In the genomic region with DNA sequence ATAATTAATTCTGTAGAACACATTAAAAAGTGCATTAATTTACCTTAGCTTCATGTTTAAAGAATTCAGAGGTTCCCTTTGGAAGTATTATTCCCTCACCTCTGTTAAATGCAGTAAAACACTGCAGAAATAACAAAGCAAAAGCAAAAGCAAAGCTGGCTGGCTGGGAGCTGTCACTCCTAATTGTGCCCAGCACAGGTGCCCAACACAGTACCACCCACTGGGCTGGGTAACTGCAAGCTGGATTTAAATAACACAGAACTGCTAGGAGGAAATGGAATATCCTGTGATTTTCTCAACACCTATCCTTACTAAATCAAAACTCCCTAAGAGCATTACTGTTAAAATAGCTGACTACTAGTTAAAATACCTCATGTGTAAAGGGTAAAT, we compare ENCODE assay signal across 17 cellular contexts.
DNase-seq lines count a peak whose midpoint lies in the region; ATAC-seq and TF ChIP-seq lines count a peak whose summit lies in the region.
"Had no signal": no experiment of that assay in that cellular context is flagged by ENCODE, and none has a peak within 500 bp of the region (broad histone marks: within the 10 kb centered on the region; RNA-seq: fewer than 3 reads in every experiment).

No MANE protein-coding gene starts in this region.

- H3K9me3 ChIP-seq in mucosa of descending colon (no peaks in the 10 kb centered on the region), Karpas-422 (ENCODE audit: low read length) (no peaks in the 10 kb centered on the region)
- H3K9me3 ChIP-seq: prostate gland had no signal

- H2AFZ ChIP-seq in Karpas-422 (ENCODE audit: low read length): no peak overlapping the region

- no peak overlapping the region for H3K27ac Mint-ChIP-seq in HFFc6
- H3K27ac Mint-ChIP-seq: activated CD4-positive, alpha-beta T cell treated with anti-CD3 and anti-CD28 coated beads, Interleukin-2, amount 10 ng/mL, durations not matched to agents 24 days and 14 days; B cell; natural killer cell treated with Interleukin-12 subunit alpha and Interleukin-12 subunit beta and Interleukin-15 and Interleukin-18, amount 100 ng/mL, for 72 hours had no signal

- no peaks in the 10 kb centered on the region; the same call in 1 of the 2 replicates for H3K27me3 Mint-ChIP-seq in HFFc6 (ENCODE audit: insufficient read depth)
- H3K27me3 Mint-ChIP-seq: activated CD4-positive, alpha-beta T cell treated with anti-CD3 and anti-CD28 coated beads, Interleukin-2, amount 10 ng/mL, durations not matched to agents 24 days and 14 days; B cell; natural killer cell treated with Interleukin-12 subunit alpha and Interleukin-12 subunit beta and Interleukin-15 and Interleukin-18, amount 100 ng/mL, for 72 hours had no signal

- no peaks in the 10 kb centered on the region for H3K9me2 ChIP-seq in Karpas-422 (replicated peaks; ENCODE audit: insufficient read depth, low read length)

- no peaks in the 10 kb centered on the region for H3K36me3 ChIP-seq in mucosa of descending colon (ENCODE audit: low read depth)
- H3K36me3 ChIP-seq in Karpas-422 (ENCODE audit: insufficient read depth, low read length): no peaks in the 10 kb centered on the region
- H3K36me3 ChIP-seq: prostate gland had no signal

- H3K4me2 ChIP-seq in Karpas-422 (ENCODE audit: low read depth, low read length, poor library complexity, severe bottlenecking): no peak overlapping the region

- H3K4me3 Mint-ChIP-seq in HFFc6: no peak overlapping the region
- H3K4me3 Mint-ChIP-seq: activated CD4-positive, alpha-beta T cell treated with anti-CD3 and anti-CD28 coated beads, Interleukin-2, amount 10 ng/mL, durations not matched to agents 24 days and 14 days; B cell had no signal

- no peaks in the 10 kb centered on the region for H4K20me1 ChIP-seq in Karpas-422 (ENCODE audit: insufficient read depth, low read depth, low read length)

- H3K4me1 Mint-ChIP-seq in HFFc6 (ENCODE audit: low read depth): no peaks in the 10 kb centered on the region
- H3K4me1 Mint-ChIP-seq: activated CD4-positive, alpha-beta T cell treated with anti-CD3 and anti-CD28 coated beads, Interleukin-2, amount 10 ng/mL, durations not matched to agents 24 days and 14 days; B cell had no signal

- TF ChIP-seq CTCF in mucosa of descending colon (IDR thresholded peaks at IDR 0.05) (no peak), HFFc6 (IDR thresholded peaks at IDR 0.05) (no peak)

- peak; percentile 65 for DNase-seq in cerebellar cortex (ENCODE audit: low spot score)
- peak; percentile 54 to 74 (median 57) for DNase-seq in mucosa of descending colon
- DNase-seq in HFFc6: no peak
- DNase-seq in HK-2 (ENCODE audit: unreplicated experiment): no peak
- DNase-seq in Karpas-422: no peak
- DNase-seq: activated CD4-positive, alpha-beta T cell treated with anti-CD3 and anti-CD28 coated beads, Interleukin-2, amount 10 ng/mL, durations not matched to agents 24 days and 14 days; activated naive CD4-positive, alpha-beta T cell treated with Interleukin-2 at 50 U/mL for 16 hours; foreskin melanocyte; GF-D8; NCI-H1694; NCI-H524 treated with DMSO at 0.1 percent for 48 hours had no signal

- H3K27me3 ChIP-seq in Karpas-422 (ENCODE audit: low read length): no peaks in the 10 kb centered on the region

- ATAC-seq in GM18867 (IDR thresholded peaks at IDR 0.05; ENCODE audit: unreplicated experiment): peak; percentile 76
- ATAC-seq in HG03045 (IDR thresholded peaks at IDR 0.05; ENCODE audit: unreplicated experiment): peak; percentile 76
- ATAC-seq in mucosa of descending colon: peak; percentile 93
- ATAC-seq: natural killer cell treated with Interleukin-12 subunit alpha and Interleukin-12 subunit beta and Interleukin-15 and Interleukin-18, amount 100 ng/mL, for 72 hours had no signal

- no peak overlapping the region for H3K27ac ChIP-seq in Karpas-422 (ENCODE audit: low read length)
- H3K27ac ChIP-seq: coronary artery, prostate gland had no signal

- no peak overlapping the region for H3K4me3 ChIP-seq in mucosa of descending colon
- H3K4me3 ChIP-seq in Karpas-422 (ENCODE audit: low read length): no peak overlapping the region
- H3K4me3 ChIP-seq: coronary artery, prostate gland had no signal

- intact Hi-C loops in mucosa of descending colon (cut with DNase I, micrococcal nuclease): no loop called here

- peaks cover 17% of the 10 kb centered on the region for H3K4me1 ChIP-seq in mucosa of descending colon (ENCODE audit: low read depth)
- no peaks in the 10 kb centered on the region for H3K4me1 ChIP-seq in Karpas-422 (ENCODE audit: low read length)
- H3K4me1 ChIP-seq: prostate gland had no signal

- no peak overlapping the region for H3K9ac ChIP-seq in Karpas-422 (ENCODE audit: low read length)

- no peaks in the 10 kb centered on the region; the same call in 1 of the 2 replicates for H3K9me3 Mint-ChIP-seq in HFFc6
- H3K9me3 Mint-ChIP-seq: activated CD4-positive, alpha-beta T cell treated with anti-CD3 and anti-CD28 coated beads, Interleukin-2, amount 10 ng/mL, durations not matched to agents 24 days and 14 days; natural killer cell treated with Interleukin-12 subunit alpha and Interleukin-12 subunit beta and Interleukin-15 and Interleukin-18, amount 100 ng/mL, for 72 hours had no signal

- H3K36me3 Mint-ChIP-seq in HFFc6 (ENCODE audit: low read depth): no peaks in the 10 kb centered on the region
- H3K36me3 Mint-ChIP-seq: natural killer cell treated with Interleukin-12 subunit alpha and Interleukin-12 subunit beta and Interleukin-15 and Interleukin-18, amount 100 ng/mL, for 72 hours had no signal

- no peaks in the 10 kb centered on the region for H3K79me2 ChIP-seq in Karpas-422 (ENCODE audit: low read length)

Comparison
In these comparisons a context has a peak if more than half of its experiments do, and no peak if none do; other contexts are left out.
1. DNase-seq: peak in cerebellar cortex (single experiment) and mucosa of descending colon (3 of 3); none in HFFc6 (single experiment), HK-2 (single experiment) and Karpas-422 (single experiment).
2. Peak in every context shown above with its lines, with median percentiles within 50 percentile points of each other: ATAC-seq.